ENCODE assay signal across 1 cellular context in genomic region chr1:213666113-213666512, GRCh38.
A peak's percentile ranks its signal among the peaks of the same experiment; 100 is the strongest.
TF ChIP-seq lines count a peak whose summit lies in the region.

No MANE protein-coding gene starts in this region.

TF ChIP-seq in HepG2, 621 proteins besides CTCF, POLR2A, EP300 and RAD21 (continued from another document):
- no peak for TF ChIP-seq SNAPC4 (CRISPR knock-in tag; IDR thresholded peaks at IDR 0.05)
- TF ChIP-seq STAG1 (CRISPR knock-in tag; IDR thresholded peaks at IDR 0.05) = peak; percentile 52
- no peak for TF ChIP-seq IRF1 (CRISPR knock-in tag; IDR thresholded peaks at IDR 0.05; ENCODE audit: low read depth)
- TF ChIP-seq ZBTB7B (CRISPR knock-in tag; IDR thresholded peaks at IDR 0.05) = no peak
- no peak for TF ChIP-seq MAFF (IDR thresholded peaks at IDR 0.05; ENCODE audit: low read depth, low read length)
- TF ChIP-seq ZNF629 (CRISPR knock-in tag; conservative IDR thresholded peaks at IDR 0.05) = peak; percentile 94
- TF ChIP-seq CEBPG (CRISPR knock-in tag; IDR thresholded peaks at IDR 0.05) = 0 out of 2 replicates have a peak, but pooled peaks have one; percentile 12
TF ChIP-seq in HepG2: peak in this region for 3.
